In the genomic region with DNA sequence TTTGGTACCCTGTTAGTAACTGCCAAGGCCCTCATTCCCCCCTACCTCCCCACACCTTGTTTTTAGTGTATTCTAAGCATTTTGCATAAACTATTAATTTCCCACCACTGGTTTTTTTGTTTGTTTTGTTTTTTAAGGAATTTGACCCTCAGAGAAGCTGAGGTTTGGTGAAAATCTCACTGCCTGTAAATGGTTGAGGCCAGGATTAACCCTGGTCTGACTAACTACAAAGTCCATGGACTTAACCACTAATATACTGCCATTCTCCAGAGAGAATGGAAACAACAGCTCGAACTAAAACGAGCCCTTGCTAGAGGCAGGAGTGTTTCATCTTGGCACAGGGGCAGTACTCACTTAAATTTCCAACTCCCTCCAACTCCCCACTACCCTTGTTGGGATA, we compare ENCODE assay signal across 2 cellular contexts.
A peak's percentile ranks its signal among the peaks of the same experiment; 100 is the strongest.
TF ChIP-seq lines count a peak whose summit lies in the region.

No MANE protein-coding gene starts in this region.

TF ChIP-seq in HepG2, 621 proteins besides CTCF, POLR2A, EP300 and RAD21 (continues in another document):
- TF ChIP-seq KLF9 (CRISPR knock-in tag; IDR thresholded peaks at IDR 0.05; ENCODE audit: low read depth) (no peak), HDAC1 (CRISPR knock-in tag; IDR thresholded peaks at IDR 0.05) (0 out of 2 replicates have a peak, but pooled peaks have one; percentile 34), SNAPC2 (CRISPR knock-in tag; IDR thresholded peaks at IDR 0.05) (no peak), MED1 (CRISPR knock-in tag; IDR thresholded peaks at IDR 0.05) (0 out of 2 replicates have a peak, but pooled peaks have one; percentile 22), MED8 (CRISPR knock-in tag; IDR thresholded peaks at IDR 0.05; ENCODE audit: insufficient replicate concordance) (no peak), POLR2G (IDR thresholded peaks at IDR 0.05; ENCODE audit: low read depth, low read length) (no peak), MED13 (CRISPR knock-in tag; IDR thresholded peaks at IDR 0.05) (no peak), PAF1 (CRISPR knock-in tag; IDR thresholded peaks at IDR 0.05) (no peak), TRIM24 (CRISPR knock-in tag; IDR thresholded peaks at IDR 0.05) (no peak), ZNF878 (CRISPR knock-in tag; IDR thresholded peaks at IDR 0.05) (no peak), HOXA9 (CRISPR knock-in tag; IDR thresholded peaks at IDR 0.05; ENCODE audit: borderline replicate concordance) (no peak), ZNF567 (CRISPR knock-in tag; IDR thresholded peaks at IDR 0.05; ENCODE audit: borderline replicate concordance) (no peak), SRF (IDR thresholded peaks at IDR 0.05; ENCODE audit: low read depth, low read length) (no peak), FOXA3 (CRISPR knock-in tag; IDR thresholded peaks at IDR 0.05) (no peak), ZNF337 (CRISPR knock-in tag; IDR thresholded peaks at IDR 0.05; ENCODE audit: borderline replicate concordance, low read depth) (no peak), CEBPG (CRISPR knock-in tag; IDR thresholded peaks at IDR 0.05) (no peak), SMC3 (IDR thresholded peaks at IDR 0.05; ENCODE audit: low read length) (no peak), ZNF232 (CRISPR knock-in tag; IDR thresholded peaks at IDR 0.05; ENCODE audit: borderline replicate concordance) (no peak), RFX3 (CRISPR knock-in tag; IDR thresholded peaks at IDR 0.05) (no peak), PITX1 (CRISPR knock-in tag; IDR thresholded peaks at IDR 0.05) (peak; percentile 40; the same call in 1 of the 2 replicates), SAP130 (CRISPR knock-in tag; IDR thresholded peaks at IDR 0.05; ENCODE audit: low read depth) (0 out of 2 replicates have a peak, but pooled peaks have one; percentile 18), NPAS2 (CRISPR knock-in tag; IDR thresholded peaks at IDR 0.05; ENCODE audit: borderline replicate concordance) (no peak), KDM6A (CRISPR knock-in tag; IDR thresholded peaks at IDR 0.05; ENCODE audit: low read depth) (no peak)
- TF ChIP-seq, protein P1, sequence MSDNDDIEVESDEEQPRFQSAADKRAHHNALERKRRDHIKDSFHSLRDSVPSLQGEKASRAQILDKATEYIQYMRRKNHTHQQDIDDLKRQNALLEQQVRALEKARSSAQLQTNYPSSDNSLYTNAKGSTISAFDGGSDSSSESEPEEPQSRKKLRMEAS (IDR thresholded peaks at IDR 0.05), result no peak
- TF ChIP-seq, protein P2, sequence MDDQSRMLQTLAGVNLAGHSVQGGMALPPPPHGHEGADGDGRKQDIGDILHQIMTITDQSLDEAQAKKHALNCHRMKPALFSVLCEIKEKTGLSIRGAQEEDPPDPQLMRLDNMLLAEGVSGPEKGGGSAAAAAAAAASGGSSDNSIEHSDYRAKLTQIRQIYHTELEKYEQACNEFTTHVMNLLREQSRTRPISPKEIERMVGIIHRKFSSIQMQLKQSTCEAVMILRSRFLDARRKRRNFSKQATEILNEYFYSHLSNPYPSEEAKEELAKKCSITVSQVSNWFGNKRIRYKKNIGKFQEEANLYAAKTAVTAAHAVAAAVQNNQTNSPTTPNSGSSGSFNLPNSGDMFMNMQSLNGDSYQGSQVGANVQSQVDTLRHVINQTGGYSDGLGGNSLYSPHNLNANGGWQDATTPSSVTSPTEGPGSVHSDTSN (CRISPR knock-in tag; IDR thresholded peaks at IDR 0.05; ENCODE audit: borderline replicate concordance), result no peak
- TF ChIP-seq, protein P3, sequence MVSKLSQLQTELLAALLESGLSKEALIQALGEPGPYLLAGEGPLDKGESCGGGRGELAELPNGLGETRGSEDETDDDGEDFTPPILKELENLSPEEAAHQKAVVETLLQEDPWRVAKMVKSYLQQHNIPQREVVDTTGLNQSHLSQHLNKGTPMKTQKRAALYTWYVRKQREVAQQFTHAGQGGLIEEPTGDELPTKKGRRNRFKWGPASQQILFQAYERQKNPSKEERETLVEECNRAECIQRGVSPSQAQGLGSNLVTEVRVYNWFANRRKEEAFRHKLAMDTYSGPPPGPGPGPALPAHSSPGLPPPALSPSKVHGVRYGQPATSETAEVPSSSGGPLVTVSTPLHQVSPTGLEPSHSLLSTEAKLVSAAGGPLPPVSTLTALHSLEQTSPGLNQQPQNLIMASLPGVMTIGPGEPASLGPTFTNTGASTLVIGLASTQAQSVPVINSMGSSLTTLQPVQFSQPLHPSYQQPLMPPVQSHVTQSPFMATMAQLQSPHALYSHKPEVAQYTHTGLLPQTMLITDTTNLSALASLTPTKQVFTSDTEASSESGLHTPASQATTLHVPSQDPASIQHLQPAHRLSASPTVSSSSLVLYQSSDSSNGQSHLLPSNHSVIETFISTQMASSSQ (IDR thresholded peaks at IDR 0.05; ENCODE audit: low read depth), result no peak
- TF ChIP-seq, protein P3 (CRISPR knock-in tag; IDR thresholded peaks at IDR 0.05; ENCODE audit: borderline replicate concordance), result no peak
- TF ChIP-seq, protein P4, sequence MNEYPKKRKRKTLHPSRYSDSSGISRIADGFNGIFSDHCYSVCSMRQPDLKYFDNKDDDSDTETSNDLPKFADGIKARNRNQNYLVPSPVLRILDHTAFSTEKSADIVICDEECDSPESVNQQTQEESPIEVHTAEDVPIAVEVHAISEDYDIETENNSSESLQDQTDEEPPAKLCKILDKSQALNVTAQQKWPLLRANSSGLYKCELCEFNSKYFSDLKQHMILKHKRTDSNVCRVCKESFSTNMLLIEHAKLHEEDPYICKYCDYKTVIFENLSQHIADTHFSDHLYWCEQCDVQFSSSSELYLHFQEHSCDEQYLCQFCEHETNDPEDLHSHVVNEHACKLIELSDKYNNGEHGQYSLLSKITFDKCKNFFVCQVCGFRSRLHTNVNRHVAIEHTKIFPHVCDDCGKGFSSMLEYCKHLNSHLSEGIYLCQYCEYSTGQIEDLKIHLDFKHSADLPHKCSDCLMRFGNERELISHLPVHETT (CRISPR knock-in tag; conservative IDR thresholded peaks at IDR 0.05), result no peak

TF ChIP-seq in HEK293T, 16 proteins besides CTCF, POLR2A, EP300 and RAD21:
- TF ChIP-seq L3MBTL2 (conservative IDR thresholded peaks at IDR 0.05) (no peak), LEF1 (IDR thresholded peaks at IDR 0.05; ENCODE audit: borderline replicate concordance) (no peak), HDGF (IDR thresholded peaks at IDR 0.05; ENCODE audit: borderline replicate concordance) (no peak), ZNF384 (IDR thresholded peaks at IDR 0.05) (no peak), ARNT (IDR thresholded peaks at IDR 0.05) (no peak), FOXA1 (IDR thresholded peaks at IDR 0.05) (no peak), TARDBP (IDR thresholded peaks at IDR 0.05) (no peak), NFRKB (IDR thresholded peaks at IDR 0.05) (no peak), FOXK2 (IDR thresholded peaks at IDR 0.05) (no peak), SP1 (IDR thresholded peaks at IDR 0.05) (no peak), SUZ12 (IDR thresholded peaks at IDR 0.05) (no peak), ELF4 (IDR thresholded peaks at IDR 0.05) (no peak), BHLHE40 (IDR thresholded peaks at IDR 0.05; ENCODE audit: borderline replicate concordance) (no peak), FOXM1 (IDR thresholded peaks at IDR 0.05; ENCODE audit: borderline replicate concordance) (no peak), CTBP1 (IDR thresholded peaks at IDR 0.05; ENCODE audit: borderline replicate concordance) (no peak)
- TF ChIP-seq, protein P5, sequence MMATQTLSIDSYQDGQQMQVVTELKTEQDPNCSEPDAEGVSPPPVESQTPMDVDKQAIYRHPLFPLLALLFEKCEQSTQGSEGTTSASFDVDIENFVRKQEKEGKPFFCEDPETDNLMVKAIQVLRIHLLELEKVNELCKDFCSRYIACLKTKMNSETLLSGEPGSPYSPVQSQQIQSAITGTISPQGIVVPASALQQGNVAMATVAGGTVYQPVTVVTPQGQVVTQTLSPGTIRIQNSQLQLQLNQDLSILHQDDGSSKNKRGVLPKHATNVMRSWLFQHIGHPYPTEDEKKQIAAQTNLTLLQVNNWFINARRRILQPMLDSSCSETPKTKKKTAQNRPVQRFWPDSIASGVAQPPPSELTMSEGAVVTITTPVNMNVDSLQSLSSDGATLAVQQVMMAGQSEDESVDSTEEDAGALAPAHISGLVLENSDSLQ (IDR thresholded peaks at IDR 0.05), result no peak
